27 cellular contexts compared by ENCODE assay signal in the genomic region with DNA sequence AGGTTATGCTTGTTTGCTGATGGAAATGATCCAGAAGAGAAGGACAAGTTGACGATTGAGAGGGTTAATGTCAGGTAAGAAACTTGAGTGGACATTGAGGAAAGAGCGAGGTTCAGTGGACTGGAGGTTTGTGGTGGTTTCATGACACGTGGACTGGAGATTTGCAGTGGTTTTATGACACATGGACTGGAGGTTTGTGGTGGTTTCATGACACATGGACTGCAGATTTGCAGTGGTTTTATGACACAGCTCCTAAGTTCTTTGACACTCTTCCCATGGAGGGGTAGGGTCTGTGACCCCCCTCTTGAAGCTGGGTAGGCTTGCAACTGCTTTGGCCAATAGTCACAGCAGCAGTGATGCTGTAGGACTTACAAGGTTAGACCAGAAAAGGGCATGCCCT. TPM values are rescaled to one million over a fixed set of nuclear protein-coding genes. Genes with fewer than 3 reads are reported as not detected.
A peak's percentile ranks its signal among the peaks of the same experiment; 100 is the strongest.
DNase-seq lines count a peak whose midpoint lies in the region; FAIRE-seq and TF ChIP-seq lines count a peak whose summit lies in the region.
"Had no signal": no experiment of that assay in that cellular context is flagged by ENCODE, and none has a peak within 500 bp of the region (broad histone marks: within the 10 kb centered on the region; RNA-seq: fewer than 3 reads in every experiment).

No MANE protein-coding gene starts in this region.

- H3K4me1 ChIP-seq in tibial artery: peaks cover 0 to 6% (median 1%) of the 10 kb centered on the region in 4 donors

- no peak overlapping the region for H3K4me3 ChIP-seq in tibial artery
- H3K4me3 ChIP-seq: GM12878 had no signal

- no peak for FAIRE-seq in HTR-8/SVneo (lab: Jason Lieb, UNC)
- FAIRE-seq: GM12878, GM19239, H1 had no signal

- no peak overlapping the region for H3K27ac ChIP-seq in tibial artery
- H3K27ac ChIP-seq: C4-2B had no signal

- no peak for TF ChIP-seq CTCF in tibial artery (IDR thresholded peaks at IDR 0.05)

- intact Hi-C loops in posterior vena cava (cut with DNase I) (no loop called here), tibial artery (cut with DNase I; ENCODE audit: low total_unique reads) (no loop called here)

- H3K36me3 ChIP-seq in tibial artery: peaks cover 0 to 9% (median 5%) of the 10 kb centered on the region in 3 donors

- no peaks in the 10 kb centered on the region for H3K9me3 ChIP-seq in tibial artery
- H3K9me3 ChIP-seq: Caco-2, SK-N-SH had no signal

- peaks cover 0 to 22% of the 10 kb centered on the region in 2 donors for H3K27me3 ChIP-seq in tibial artery

- peak; percentile 7 for DNase-seq in AG08396 (ENCODE audit: low spot score)
- DNase-seq in HK-2 (ENCODE audit: unreplicated experiment): peak; percentile 27
- peak; percentile 6 for DNase-seq in amniotic epithelial cell (ENCODE audit: low read depth)
- DNase-seq in posterior vena cava (ENCODE audit: low spot score): peak; percentile 26
- DNase-seq in 8988T: no peak
- no peak for DNase-seq in tibial artery
- DNase-seq in HTR-8/SVneo (ENCODE audit: insufficient read length, low spot score): no peak
- DNase-seq: Caco-2, DMS 273 treated with DMSO at 0.1 percent for 48 hours, DMS79, EL, GDM1, HCEC 1CT, NCI-H1092, NCI-H1417 treated with DMSO at 0.1 percent for 48 hours, NCI-H1694 treated with DMSO at 0.1 percent for 48 hours, NCI-H2081, NCI-H2227 treated with DMSO at 0.1 percent for 48 hours, NCI-H526 treated with DMSO at 0.1 percent for 48 hours, SK-N-SH had no signal

RNA-seq across cellular contexts. Expression of a gene that starts 5.4 kb away (rescaled TPM):
- under 1 TPM; 0.24 to 0.56 TPM for total RNA-seq in posterior vena cava

RNA-seq across cellular contexts. Expression of a gene that starts 12.5 kb away (rescaled TPM):
- 10 to 100 TPM; 30.1 to 31.6 TPM for total RNA-seq in posterior vena cava

RNA-seq across cellular contexts. Expression of a gene that starts 17.0 kb away (rescaled TPM):
- 1 to 10 TPM; 6.0 to 8.1 TPM for total RNA-seq in posterior vena cava

RNA-seq across cellular contexts. Expression of a gene that starts 32.5 kb away (rescaled TPM):
- not detected for total RNA-seq in posterior vena cava
- total RNA-seq: A673; B cell; Caco-2; CD8-positive, alpha-beta T cell; H1 had no signal

RNA-seq across cellular contexts. Expression of a gene that starts 32.8 kb away (rescaled TPM):
- total RNA-seq in posterior vena cava: 10 to 100 TPM; 21.8 to 29.4 TPM

Comparison
In these comparisons a context has a peak if more than half of its experiments do, and no peak if none do; other contexts are left out.
1. DNase-seq: peak in AG08396 (single experiment), HK-2 (single experiment), amniotic epithelial cell (single experiment) and posterior vena cava (single experiment); none in 8988T (single experiment), tibial artery (0 of 2) and HTR-8/SVneo (single experiment).